Comparison of ENCODE assay signal across 8 cellular contexts in genomic region chr1:52404116-52404974, GRCh38. TPM values are rescaled to one million over a fixed set of nuclear protein-coding genes. Genes with fewer than 3 reads are reported as not detected.
DNase-seq lines count a peak whose midpoint lies in the region; ATAC-seq and TF ChIP-seq lines count a peak whose summit lies in the region.

Gene ORC1, minus strand, starts transcription at chr1:52404423. Its CDS starts 2,200 bp downstream, at chr1:52402223.
Gene PRPF38A, plus strand, starts transcription at chr1:52404602. Its CDS starts 148 bp downstream, at chr1:52404750.

- H3K4me3 ChIP-seq in epithelial cell of esophagus (ENCODE audit: low read length) (peak within 1 kb of the TSS; percentile 99), mucosa of descending colon (peak within 1 kb of the TSS; percentile 68)

- H3K4me1 Mint-ChIP-seq in IgD-negative memory B cell, result peaks cover 18 to 28% (median 20%) of the 10 kb centered on the region in 3 donors

- DNase-seq in DMS153 treated with DMSO at 0.1 percent for 48 hours (lab: John Stamatoyannopoulos, UW; ENCODE audit: unreplicated experiment) (peak; percentile 93), OCI-M1 (lab: John Stamatoyannopoulos, UW) (peak; percentile 98), activated T-cell treated with anti-CD3 and anti-CD28 coated beads for 24 hours (ENCODE audit: low read depth) (peak; percentile 96), epithelial cell of esophagus (ENCODE audit: low read depth) (peak; percentile 98), mucosa of descending colon (peak; percentile 98 to 100 (median 98))
- DNase-seq in stimulated activated CD8-positive, alpha-beta memory T cell treated with anti-CD3 and anti-CD28 coated beads, Interleukin-4, amount 100 ng/mL, for 24 hours (ENCODE audit: low read depth), result peak; percentile 97

- no peaks in the 10 kb centered on the region for H3K9me3 ChIP-seq in mucosa of descending colon

- peaks cover 16% of the 10 kb centered on the region for H3K4me1 ChIP-seq in mucosa of descending colon (ENCODE audit: low read depth)

- no peaks in the 10 kb centered on the region for H3K9me3 Mint-ChIP-seq in IgD-negative memory B cell

- peak within 1 kb of the TSS; percentile 97 to 99 (median 99) for H3K4me3 Mint-ChIP-seq in IgD-negative memory B cell

- H3K36me3 ChIP-seq in mucosa of descending colon (ENCODE audit: low read depth), result no peaks in the 10 kb centered on the region

- peak within 1 kb of the TSS; percentile 91 to 100 (median 99) for H3K27ac Mint-ChIP-seq in IgD-negative memory B cell

- intact Hi-C loops in mucosa of descending colon (cut with DNase I, micrococcal nuclease), result no loop called here

- no peaks in the 10 kb centered on the region for H3K27me3 Mint-ChIP-seq in IgD-negative memory B cell

- H3K36me3 Mint-ChIP-seq in IgD-negative memory B cell, result no peaks in the 10 kb centered on the region

- ATAC-seq in GM21529 (IDR thresholded peaks at IDR 0.05; ENCODE audit: unreplicated experiment) (peak; percentile 95), mucosa of descending colon (peak; percentile 97)

- peak; percentile 76 for TF ChIP-seq CTCF in epithelial cell of esophagus (IDR thresholded peaks at IDR 0.05; ENCODE audit: insufficient read depth, low read depth, low read length, missing control alignments)
- TF ChIP-seq CTCF in mucosa of descending colon (IDR thresholded peaks at IDR 0.05), result no peak

RNA-seq across cellular contexts. Expression of gene ORC1, which starts in this region (rescaled TPM):
- 0.15 TPM for polyA plus RNA-seq in IgD-negative memory B cell
- total RNA-seq in mucosa of descending colon, result 1 to 10 TPM; 1.1 to 7.6 (median 2.1) TPM

RNA-seq across cellular contexts. Expression of gene PRPF38A, which starts in this region (rescaled TPM):
- 35.6 TPM for polyA plus RNA-seq in IgD-negative memory B cell
- 10 to 100 TPM; 44.9 to 58.2 (median 45.2) TPM for total RNA-seq in mucosa of descending colon

Comparison
In these comparisons a context has a peak if more than half of its experiments do, and no peak if none do; other contexts are left out.
1. Peak in every context shown above with its lines: DNase-seq, ATAC-seq and H3K4me3 ChIP-seq.